Comparison of ENCODE assay signal across 9 cellular contexts in the genomic region with DNA sequence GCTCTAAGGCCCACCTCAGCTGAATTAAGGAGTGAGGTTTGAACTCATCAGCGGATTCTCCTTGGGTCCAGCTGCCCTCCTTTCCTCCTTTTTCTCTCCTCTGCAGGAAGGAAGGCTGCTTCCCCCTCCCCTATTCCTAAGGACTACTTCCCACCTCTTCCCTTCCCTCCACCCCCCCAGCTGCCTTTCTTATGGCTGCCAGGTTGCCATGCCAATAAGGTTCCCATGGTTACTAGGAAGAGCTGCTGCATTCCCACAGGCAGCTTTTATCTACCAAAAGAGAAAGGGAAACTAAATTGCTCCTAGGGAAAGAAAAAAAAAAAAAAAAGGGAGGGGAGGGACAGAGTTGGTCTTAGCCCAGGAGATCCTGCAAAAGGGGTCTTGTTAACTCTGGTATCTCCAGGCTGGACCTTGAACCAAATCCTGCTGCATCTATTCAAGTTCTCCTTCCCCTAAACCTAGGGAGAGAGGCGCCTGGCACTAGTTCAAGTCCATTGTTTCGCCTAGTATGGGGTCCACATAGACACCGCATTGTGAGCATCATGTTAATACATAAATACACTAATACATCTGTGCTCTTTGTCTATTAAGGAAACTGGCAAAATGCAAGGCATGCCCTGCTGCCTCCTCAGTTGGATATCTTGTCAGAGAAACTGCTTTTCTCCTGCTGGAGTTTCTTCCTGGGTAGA. TPM values are rescaled to one million over a fixed set of nuclear protein-coding genes. Genes with fewer than 3 reads are reported as not detected.
DNase-seq lines count a peak whose midpoint lies in the region; ATAC-seq and TF ChIP-seq lines count a peak whose summit lies in the region.
"Had no signal": no experiment of that assay in that cellular context is flagged by ENCODE, and none has a peak within 500 bp of the region (broad histone marks: within the 10 kb centered on the region; RNA-seq: fewer than 3 reads in every experiment).

No MANE protein-coding gene starts in this region.

- H3K9ac ChIP-seq in SK-N-MC (ENCODE audit: insufficient read length) (no peak overlapping the region), skeletal muscle tissue (ENCODE audit: low read depth in 1 of 3, low read length in 3 of 3) (no peak overlapping the region)

- POLR2A ChIA-PET in CD4-positive, alpha-beta memory T cell (lab: Charles Lee; ENCODE audit: partially characterized antibody), result no interaction called here

- H3K9me3 ChIP-seq in SK-N-MC (ENCODE audit: low read depth, low read length), result no peaks in the 10 kb centered on the region
- H3K9me3 ChIP-seq in heart left ventricle, result peaks cover 0 to 8% (median 0%) of the 10 kb centered on the region in 12 donors
- no peaks in the 10 kb centered on the region for H3K9me3 ChIP-seq in skeletal muscle tissue (ENCODE audit: control insufficient read depth in 3 of 3, low read length in 3 of 3)
- H3K9me3 ChIP-seq in CD4-positive, alpha-beta memory T cell (ENCODE audit: control insufficient read depth in 1 of 2, low read length in 2 of 2), result no peaks in the 10 kb centered on the region
- H3K9me3 ChIP-seq: neutrophil had no signal

- intact Hi-C loops in heart left ventricle (cut with DNase I), result no loop called here
- intact Hi-C loops in CD4-positive, alpha-beta memory T cell (cut with micrococcal nuclease), result no loop called here

- no peak overlapping the region for H3K27ac ChIP-seq in SK-N-MC
- no peak overlapping the region for H3K27ac ChIP-seq in heart left ventricle
- H3K27ac ChIP-seq in skeletal muscle tissue (ENCODE audit: low read depth, low read length), result no peak overlapping the region
- no peak overlapping the region for H3K27ac ChIP-seq in CD4-positive, alpha-beta memory T cell (ENCODE audit: low read depth, low read length)
- H3K27ac ChIP-seq: neutrophil had no signal

- H3K9me3 Mint-ChIP-seq in CD4-positive, alpha-beta memory T cell, result peaks cover 0 to 5% (median 2%) of the 10 kb centered on the region in 8 donors

- peak overlapping the region in 3 of 7 donors; percentile 24 to 55 (median 48) for H3K27ac Mint-ChIP-seq in CD4-positive, alpha-beta memory T cell

- TF ChIP-seq POLR2A in heart left ventricle (IDR thresholded peaks at IDR 0.05), result no peak

- H3K27me3 ChIP-seq in heart left ventricle (no peaks in the 10 kb centered on the region), skeletal muscle tissue (ENCODE audit: control insufficient read depth in 3 of 3, insufficient read depth in 3 of 3, low read length in 3 of 3) (no peaks in the 10 kb centered on the region)
- no peaks in the 10 kb centered on the region for H3K27me3 ChIP-seq in CD4-positive, alpha-beta memory T cell (ENCODE audit: insufficient read depth, low read length)

- peaks cover 0 to 3% of the 10 kb centered on the region in 2 donors for H3K36me3 Mint-ChIP-seq in CD4-positive, alpha-beta memory T cell

- no peaks in the 10 kb centered on the region for H3K36me3 ChIP-seq in SK-N-MC (ENCODE audit: insufficient read depth, low read length)
- H3K36me3 ChIP-seq in heart left ventricle, result no peaks in the 10 kb centered on the region
- no peaks in the 10 kb centered on the region for H3K36me3 ChIP-seq in skeletal muscle tissue (ENCODE audit: control insufficient read depth in 3 of 3, insufficient read depth in 3 of 3, low read length in 3 of 3)
- H3K36me3 ChIP-seq in CD4-positive, alpha-beta memory T cell (ENCODE audit: insufficient read depth, low read length), result no peaks in the 10 kb centered on the region
- H3K36me3 ChIP-seq: neutrophil had no signal

- peak in 3 of 4 donors; percentile 18 to 34 (median 30) for ATAC-seq in heart left ventricle
- no peak for ATAC-seq in HG03108 (IDR thresholded peaks at IDR 0.05; ENCODE audit: unreplicated experiment)

- peaks cover 23 to 33% (median 26%) of the 10 kb centered on the region in 4 donors for H3K4me1 Mint-ChIP-seq in CD4-positive, alpha-beta memory T cell

- H3K4me3 ChIP-seq in SK-N-MC (0 out of 2 replicates have a peak overlapping the region, but pooled peaks have one; percentile 15), heart left ventricle (peak overlapping the region in 6 of 12 donors; percentile 7 to 46 (median 28)), skeletal muscle tissue (ENCODE audit: low read length in 3 of 3) (peak overlapping the region in 2 of 3 donors; percentile 22 to 54)
- no peak overlapping the region for H3K4me3 ChIP-seq in CD4-positive, alpha-beta memory T cell (ENCODE audit: low read length in 2 of 2)

- TF ChIP-seq CTCF in heart left ventricle (IDR thresholded peaks at IDR 0.05), result no peak

- no peaks in the 10 kb centered on the region for H3K27me3 Mint-ChIP-seq in CD4-positive, alpha-beta memory T cell

- DNase-seq in NCI-H526 (lab: John Stamatoyannopoulos, UW), result peak; percentile 28 to 53
- no peak for DNase-seq in NCI-H526 treated with DMSO at 0.1 percent for 48 hours (lab: John Stamatoyannopoulos, UW)
- DNase-seq in SK-N-MC (ENCODE audit: low read depth, low spot score), result no peak
- peak in 2 of 5 donors; percentile 29 for DNase-seq in heart left ventricle
- DNase-seq in Kasumi-1 (lab: John Stamatoyannopoulos, UW), result no peak
- DNase-seq in CD4-positive, alpha-beta memory T cell, result no peak

- peak overlapping the region in 2 of 8 donors; percentile 5 to 49 for H3K4me3 Mint-ChIP-seq in CD4-positive, alpha-beta memory T cell

- 42 to 50% (median 43%) methylated on average over 4 of the region's 4 CpGs for WGBS in heart left ventricle, 4 donors

- H3K4me1 ChIP-seq in heart left ventricle (peaks cover 0 to 15% (median 0%) of the 10 kb centered on the region in 12 donors), skeletal muscle tissue (ENCODE audit: control insufficient read depth in 3 of 3, insufficient read depth in 3 of 3, low read length in 3 of 3) (no peaks in the 10 kb centered on the region)
- H3K4me1 ChIP-seq in CD4-positive, alpha-beta memory T cell (ENCODE audit: insufficient read depth, low read length), result peaks cover 27% of the 10 kb centered on the region

- CTCF ChIA-PET in CD4-positive, alpha-beta memory T cell (lab: Charles Lee; ENCODE audit: partially characterized antibody), result no interaction called here

RNA-seq across cellular contexts. Expression of a gene that starts 21.2 kb away (rescaled TPM):
- total RNA-seq in heart left ventricle (10 to 100 TPM; 21.8 to 61.3 (median 50.7) TPM), skeletal muscle tissue (9.9 TPM)
- 10 to 100 TPM; 23.4 to 32.0 TPM for polyA plus RNA-seq in heart left ventricle
- under 1 TPM; 0.44 to 0.70 TPM for total RNA-seq in CD4-positive, alpha-beta memory T cell
- polyA plus RNA-seq in CD4-positive, alpha-beta memory T cell, result 1 to 10 TPM in 1 of 2 donors, under 1 TPM in 1; 0.55 to 1.2 TPM

RNA-seq across cellular contexts. Expression of a gene that starts 52.0 kb away (rescaled TPM):
- total RNA-seq in heart left ventricle (10 to 100 TPM; 47.7 to 72.4 (median 53.8) TPM), skeletal muscle tissue (90.8 TPM)
- 100 to 1,000 TPM in 1 of 2 donors, 10 to 100 TPM in 1; 20.6 to 125 TPM for polyA plus RNA-seq in heart left ventricle
- 10 to 100 TPM; 35.5 to 36.8 TPM for total RNA-seq in CD4-positive, alpha-beta memory T cell
- 10 to 100 TPM; 59.5 to 61.2 TPM for polyA plus RNA-seq in CD4-positive, alpha-beta memory T cell

Comparison
In these comparisons a context has a peak if more than half of its experiments do, and no peak if none do; other contexts are left out.
1. DNase-seq: peak in NCI-H526 (2 of 2); none in NCI-H526 treated with DMSO at 0.1 percent for 48 hours (single experiment), SK-N-MC (single experiment), Kasumi-1 (0 of 2) and CD4-positive, alpha-beta memory T cell (0 of 5).
2. H3K4me3 ChIP-seq: peak in SK-N-MC (single experiment) and skeletal muscle tissue (2 of 3); none in CD4-positive, alpha-beta memory T cell (0 of 2).